ENCODE assay signal across 22 cellular contexts in the genomic region with DNA sequence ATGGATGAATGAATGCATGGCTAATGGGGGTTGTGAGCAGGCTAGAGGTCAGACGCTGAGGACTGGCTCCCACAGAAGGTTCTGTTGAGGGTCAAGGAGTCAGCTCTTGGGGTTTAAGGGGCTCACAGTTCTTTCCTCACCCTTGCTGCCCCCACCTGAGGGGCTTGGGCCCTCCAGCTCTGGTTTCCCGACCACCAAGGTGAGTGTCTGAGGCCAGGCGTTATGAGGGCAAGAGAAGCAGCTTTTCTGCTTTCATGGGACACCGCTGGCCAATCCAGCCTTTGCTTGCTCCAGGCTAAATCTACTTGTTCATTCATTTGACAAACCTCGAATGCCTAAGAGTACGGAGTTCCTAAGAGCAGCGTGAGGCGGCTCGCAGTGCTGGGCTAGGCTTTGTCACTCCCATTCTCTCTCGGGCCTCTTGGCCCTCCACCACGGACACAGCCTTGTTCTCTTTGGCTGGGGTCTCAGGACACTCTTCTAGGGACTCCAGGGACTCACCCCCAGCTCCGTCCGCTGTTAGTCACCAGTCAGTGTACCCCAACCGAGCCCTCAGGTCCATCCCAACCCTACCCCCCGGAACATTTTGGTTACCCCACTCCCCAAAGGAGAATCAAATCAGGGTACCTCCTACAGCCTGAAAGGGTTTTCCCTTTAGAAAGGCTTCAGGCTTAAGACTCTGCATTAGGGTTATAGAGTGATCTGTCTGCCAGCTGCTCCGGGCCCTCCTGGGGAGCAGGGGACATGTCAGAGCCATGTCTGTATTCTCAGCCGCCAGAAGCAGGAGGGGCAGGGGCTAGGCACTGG.
DNase-seq lines count a peak whose midpoint lies in the region; ATAC-seq and TF ChIP-seq lines count a peak whose summit lies in the region.
"Had no signal": no experiment of that assay in that cellular context is flagged by ENCODE, and none has a peak within 500 bp of the region (broad histone marks: within the 10 kb centered on the region; RNA-seq: fewer than 3 reads in every experiment).

No MANE protein-coding gene starts in this region.

- no peak for TF ChIP-seq CTCF in lung (IDR thresholded peaks at IDR 0.05; ENCODE audit: control extremely low read depth, extremely low read depth)

- no peaks in the 10 kb centered on the region for H3K36me3 ChIP-seq in lung (ENCODE audit: control insufficient read depth in 2 of 2, insufficient read depth in 2 of 2, low read length in 2 of 2)
- H3K36me3 ChIP-seq: colonic mucosa had no signal

- no peak overlapping the region for H3K4me3 ChIP-seq in lung
- H3K4me3 ChIP-seq: colonic mucosa had no signal

- H3K27me3 ChIP-seq in lung (ENCODE audit: control insufficient read depth, insufficient read depth), result no peaks in the 10 kb centered on the region
- H3K27me3 ChIP-seq: colonic mucosa had no signal

- ATAC-seq in lung (ENCODE audit: insufficient read depth, low FRiP score), result no peak
- ATAC-seq: activated naive CD4-positive, alpha-beta T cell treated with anti-CD3 and anti-CD28 coated beads, Interleukin-2, amount 50 U/mL, for 72 hours; effector memory CD8-positive, alpha-beta T cell; esophagus mucosa; foreskin keratinocyte; left colon had no signal

- no peaks in the 10 kb centered on the region for H3K4me1 ChIP-seq in lung (ENCODE audit: control insufficient read depth in 2 of 2, insufficient read depth in 2 of 2, low read length in 2 of 2)
- H3K4me1 ChIP-seq: colonic mucosa, foreskin keratinocyte had no signal

- peaks cover 0 to 2% of the 10 kb centered on the region in 2 donors for H3K9me3 ChIP-seq in lung (ENCODE audit: control insufficient read depth in 2 of 2, insufficient read depth in 1 of 2, low read length in 1 of 2)
- H3K9me3 ChIP-seq: colonic mucosa had no signal

- DNase-seq in activated CD8-positive, alpha-beta memory T cell treated with anti-CD3 and anti-CD28 coated beads for 24 hours, result peak; percentile 30
- DNase-seq in activated CD8-positive, alpha-beta memory T cell treated with anti-CD3 and anti-CD28 coated beads, Interleukin-2, amount 50 U/mL, for 4 hours, result no peak
- DNase-seq in NCI-H69 (lab: John Stamatoyannopoulos, UW), result peak; percentile 84
- peak; percentile 15 for DNase-seq in lung (ENCODE audit: low spot score)
- peak; percentile 31 for DNase-seq in ureter (ENCODE audit: low spot score)
- DNase-seq in glomerular visceral epithelial cell (ENCODE audit: extremely low spot score), result no peak
- no peak for DNase-seq in NCI-H510A treated with DMSO at 0.1 percent for 48 hours (lab: John Stamatoyannopoulos, UW)
- no peak for DNase-seq in HuH-7 (ENCODE audit: low spot score)
- DNase-seq: activated CD4-positive, alpha-beta T cell treated with anti-CD3 and anti-CD28 coated beads, Interleukin-2, amount 10 ng/mL, durations not matched to agents 24 days and 14 days; aorta; colonic mucosa; DMS53; effector memory CD8-positive, alpha-beta T cell; foreskin keratinocyte; HCEC 1CT; left colon; NCI-H1105; NCI-H1930; NCI-H2227 treated with DMSO at 0.1 percent for 48 hours; T-helper 9 cell had no signal

- WGBS in lung, 2 donors, result 84 to 89% methylated on average over 17 of the region's 17 CpGs

- H3K27ac ChIP-seq in lung (ENCODE audit: low read depth in 1 of 2, low read length in 1 of 2), result no peak overlapping the region
- H3K27ac ChIP-seq: colonic mucosa, foreskin keratinocyte had no signal

Comparison
In these comparisons a context has a peak if more than half of its experiments do, and no peak if none do; other contexts are left out.
1. DNase-seq: peak in activated CD8-positive, alpha-beta memory T cell treated with anti-CD3 and anti-CD28 coated beads for 24 hours (single experiment), NCI-H69 (single experiment), lung (single experiment) and ureter (single experiment); none in activated CD8-positive, alpha-beta memory T cell treated with anti-CD3 and anti-CD28 coated beads, Interleukin-2, amount 50 U/mL, for 4 hours (single experiment), glomerular visceral epithelial cell (single experiment), NCI-H510A treated with DMSO at 0.1 percent for 48 hours (single experiment) and HuH-7 (single experiment).